ENCODE assay signal across 15 cellular contexts in genomic region chr4:3321295-3321889, GRCh38. TPM values are rescaled to one million over a fixed set of nuclear protein-coding genes. Genes with fewer than 3 reads are reported as not detected.
DNase-seq lines count a peak whose midpoint lies in the region; TF ChIP-seq lines count a peak whose summit lies in the region.
"Had no signal": no experiment of that assay in that cellular context is flagged by ENCODE, and none has a peak within 500 bp of the region (broad histone marks: within the 10 kb centered on the region; RNA-seq: fewer than 3 reads in every experiment).

No MANE protein-coding gene starts in this region.

- in situ Hi-C loops in brain microvascular endothelial cell (cut with HindIII; ENCODE audit: low pct_ligation_motif_present, low sequenced_read_pairs) = no loop called here

- H3K36me3 ChIP-seq in vagina (peaks cover 0 to 6% of the 10 kb centered on the region in 2 donors), brain microvascular endothelial cell (replicated peaks) (peaks cover 6% of the 10 kb centered on the region), esophagus squamous epithelium (peaks cover 6 to 33% (median 9%) of the 10 kb centered on the region in 3 donors)

- no peaks in the 10 kb centered on the region for H3K27me3 Mint-ChIP-seq in neural crest cell (ENCODE audit: low read depth)
- H3K27me3 Mint-ChIP-seq: activated naive CD8-positive, alpha-beta T cell treated with anti-CD3 and anti-CD28 coated beads for 36 hours had no signal

- intact Hi-C loops in head of caudate nucleus (cut with DNase I) (no loop called here), vagina (cut with DNase I) (no loop called here), esophagus squamous epithelium (cut with DNase I) (no loop called here)

- H3K27ac ChIP-seq in vagina = peak overlapping the region; percentile 51
- H3K27ac ChIP-seq in brain microvascular endothelial cell = no peak overlapping the region
- peak overlapping the region in 2 of 4 donors; percentile 26 to 44 for H3K27ac ChIP-seq in esophagus squamous epithelium

- H3K4me1 ChIP-seq in vagina = peaks cover 20% of the 10 kb centered on the region
- peaks cover 0 to 19% (median 5%) of the 10 kb centered on the region in 3 donors for H3K4me1 ChIP-seq in esophagus squamous epithelium

- H3K36me3 Mint-ChIP-seq in neural crest cell (ENCODE audit: low read depth) = peaks cover 18% of the 10 kb centered on the region
- H3K36me3 Mint-ChIP-seq: activated naive CD8-positive, alpha-beta T cell treated with anti-CD3 and anti-CD28 coated beads for 36 hours had no signal

- H3K27ac Mint-ChIP-seq in neural crest cell (ENCODE audit: unreplicated experiment) = peak overlapping the region; percentile 93
- H3K27ac Mint-ChIP-seq: activated CD4-positive, alpha-beta T cell treated with anti-CD3 and anti-CD28 coated beads, Interleukin-2, amount 10 ng/mL, durations not matched to agents 24 days and 14 days; activated naive CD8-positive, alpha-beta T cell treated with anti-CD3 and anti-CD28 coated beads for 36 hours; stimulated activated naive CD8-positive, alpha-beta T cell treated with anti-CD3 and anti-CD28 coated beads, Interleukin-15, amount 100 ng/mL, for 72 hours had no signal

- H3K4me3 ChIP-seq in vagina (no peak overlapping the region), brain microvascular endothelial cell (ENCODE audit: low read depth, low read length) (no peak overlapping the region), esophagus squamous epithelium (no peak overlapping the region)
- H3K4me3 ChIP-seq: GM23338 had no signal

- TF ChIP-seq CTCF in neural crest cell (conservative IDR thresholded peaks at IDR 0.05) (no peak), vagina (IDR thresholded peaks at IDR 0.05) (no peak), brain microvascular endothelial cell (IDR thresholded peaks at IDR 0.05; ENCODE audit: low read depth, low read length, missing control alignments) (no peak), esophagus squamous epithelium (IDR thresholded peaks at IDR 0.05) (no peak)

- H3K9me3 ChIP-seq in vagina = no peaks in the 10 kb centered on the region
- H3K9me3 ChIP-seq in esophagus squamous epithelium = no peaks in the 10 kb centered on the region

- H3K4me3 Mint-ChIP-seq in neural crest cell = peak overlapping the region; percentile 52
- H3K4me3 Mint-ChIP-seq: activated CD4-positive, alpha-beta T cell treated with anti-CD3 and anti-CD28 coated beads, Interleukin-2, amount 10 ng/mL, durations not matched to agents 24 days and 14 days; activated naive CD8-positive, alpha-beta T cell treated with anti-CD3 and anti-CD28 coated beads for 36 hours; GM23338; stimulated activated naive CD8-positive, alpha-beta T cell treated with anti-CD3 and anti-CD28 coated beads, Interleukin-15, amount 100 ng/mL, for 72 hours had no signal

- 54 to 55% methylated on average over 4 to 9 of the region's 14 CpGs for WGBS in esophagus squamous epithelium, 2 donors

- TF ChIP-seq POLR2A in vagina (IDR thresholded peaks at IDR 0.05) = no peak
- no peak for TF ChIP-seq POLR2A in esophagus squamous epithelium (IDR thresholded peaks at IDR 0.05)

- peak; percentile 40 for DNase-seq in activated CD8-positive, alpha-beta memory T cell treated with anti-CD3 and anti-CD28 coated beads, Interleukin-2, amount 50 U/mL, for 48 hours
- DNase-seq in activated CD8-positive, alpha-beta memory T cell treated with anti-CD3 and anti-CD28 coated beads for 24 hours = no peak
- DNase-seq in head of caudate nucleus = peak in 36 of 42 donors; percentile 9 to 77 (median 52)
- no peak for DNase-seq in neural crest cell (ENCODE audit: low read depth, low spot score)
- no peak for DNase-seq in vagina (ENCODE audit: extremely low spot score in 2 of 2)
- DNase-seq in MV-4-11 (lab: John Stamatoyannopoulos, UW) = no peak
- no peak for DNase-seq in brain microvascular endothelial cell
- no peak for DNase-seq in esophagus squamous epithelium (lab: John Stamatoyannopoulos, UW)
- DNase-seq: activated CD4-positive, alpha-beta T cell treated with anti-CD3 and anti-CD28 coated beads, Interleukin-2, amount 10 ng/mL, durations not matched to agents 24 days and 14 days; activated naive CD8-positive, alpha-beta T cell treated with anti-CD3 and anti-CD28 coated beads for 36 hours; Karpas-422; NCI-H226; SIG-M5 had no signal

- H3K4me1 Mint-ChIP-seq in neural crest cell = peaks cover 37% of the 10 kb centered on the region
- H3K4me1 Mint-ChIP-seq: activated CD4-positive, alpha-beta T cell treated with anti-CD3 and anti-CD28 coated beads, Interleukin-2, amount 10 ng/mL, durations not matched to agents 24 days and 14 days; activated naive CD8-positive, alpha-beta T cell treated with anti-CD3 and anti-CD28 coated beads for 36 hours; stimulated activated naive CD8-positive, alpha-beta T cell treated with anti-CD3 and anti-CD28 coated beads, Interleukin-15, amount 100 ng/mL, for 72 hours had no signal

- peaks cover 7% of the 10 kb centered on the region for H3K9me3 Mint-ChIP-seq in neural crest cell
- H3K9me3 Mint-ChIP-seq: activated CD4-positive, alpha-beta T cell treated with anti-CD3 and anti-CD28 coated beads, Interleukin-2, amount 10 ng/mL, durations not matched to agents 24 days and 14 days; GM23338; stimulated activated naive CD8-positive, alpha-beta T cell treated with anti-CD3 and anti-CD28 coated beads, Interleukin-15, amount 100 ng/mL, for 72 hours had no signal

- H3K27me3 ChIP-seq in vagina = no peaks in the 10 kb centered on the region
- H3K27me3 ChIP-seq in brain microvascular endothelial cell (replicated peaks) = no peaks in the 10 kb centered on the region
- H3K27me3 ChIP-seq in esophagus squamous epithelium = no peaks in the 10 kb centered on the region

RNA-seq across cellular contexts. Expression of gene RGS12, which starts 28.6 kb away (rescaled TPM):
- 60.4 and 69.5 TPM in 2 replicates for total RNA-seq in neural crest cell
- 64.8 TPM for total RNA-seq in vagina
- 10 to 100 TPM; 39.0 to 74.7 (median 69.9) TPM for total RNA-seq in esophagus squamous epithelium

Comparison
In these comparisons a context has a peak if more than half of its experiments do, and no peak if none do; other contexts are left out.
1. DNase-seq: peak in activated CD8-positive, alpha-beta memory T cell treated with anti-CD3 and anti-CD28 coated beads, Interleukin-2, amount 50 U/mL, for 48 hours (single experiment) and head of caudate nucleus (36 of 42); none in activated CD8-positive, alpha-beta memory T cell treated with anti-CD3 and anti-CD28 coated beads for 24 hours (single experiment), neural crest cell (single experiment), vagina (0 of 2), MV-4-11 (single experiment), brain microvascular endothelial cell (single experiment) and esophagus squamous epithelium (single experiment).